Comparison of ENCODE assay signal across 12 cellular contexts in the genomic region with DNA sequence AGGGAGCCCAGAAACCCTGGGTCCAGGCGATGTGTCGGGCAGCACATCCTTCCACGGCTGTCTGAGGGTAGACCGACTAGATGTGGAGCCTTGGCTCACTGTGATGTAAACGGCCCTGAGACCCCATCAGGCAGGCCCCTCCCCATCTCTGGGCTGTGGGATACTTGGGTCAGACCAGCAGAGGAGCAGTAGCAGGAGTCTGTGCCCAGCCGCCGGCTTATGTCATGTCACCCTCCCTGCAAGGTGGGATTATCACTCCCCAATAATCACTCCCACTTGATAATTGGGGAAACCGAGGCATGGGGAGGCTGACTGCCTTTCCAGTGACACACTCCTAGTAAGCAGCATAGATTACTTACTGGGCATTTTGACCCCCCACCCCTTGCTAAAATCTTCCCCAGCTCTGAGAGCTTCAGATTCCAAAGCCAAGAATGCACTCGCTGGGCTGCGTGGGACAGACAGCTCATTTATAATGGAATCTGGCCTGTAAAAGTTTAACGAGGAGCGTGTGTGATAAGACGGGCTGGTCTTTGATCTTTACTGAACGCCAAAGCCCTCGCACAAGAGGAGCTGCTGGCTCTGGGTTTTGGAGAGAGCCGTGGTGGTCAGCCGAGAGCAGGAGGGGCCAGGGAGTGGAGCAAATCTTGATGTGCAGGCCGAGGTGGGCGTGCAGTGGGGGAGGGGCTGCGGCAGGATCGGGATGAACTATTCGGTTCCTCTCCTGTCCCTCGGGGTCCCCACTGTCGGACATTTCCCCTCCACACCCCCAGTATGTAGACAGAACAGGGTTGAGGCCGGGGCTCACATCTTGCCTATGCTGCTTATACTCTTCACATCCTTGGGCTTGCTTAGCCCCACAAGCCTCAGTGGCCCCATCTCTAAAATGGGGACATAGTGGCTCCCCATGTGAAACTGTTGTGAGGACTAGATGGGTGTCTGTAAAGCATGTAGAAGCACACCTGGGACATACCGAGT.
DNase-seq lines count a peak whose midpoint lies in the region; ATAC-seq and TF ChIP-seq lines count a peak whose summit lies in the region.
"Had no signal": no experiment of that assay in that cellular context is flagged by ENCODE, and none has a peak within 500 bp of the region (broad histone marks: within the 10 kb centered on the region; RNA-seq: fewer than 3 reads in every experiment).

No MANE protein-coding gene starts in this region.

- H3K27ac ChIP-seq in IMR-90 (ENCODE audit: insufficient read depth, low read length) (peak overlapping the region; percentile 89), duodenal mucosa (ENCODE audit: low read depth, low read length) (peak overlapping the region; percentile 32)
- H3K27ac ChIP-seq: BLaER1 treated with 17β-estradiol and CSF1 and Interleukin-3, amounts not matched to agents 10 nM and 100 nM had no signal

- H3K23ac ChIP-seq in IMR-90 (ENCODE audit: low read depth, low read length): peak overlapping the region; percentile 96

- peak overlapping the region; percentile 97 for H4K91ac ChIP-seq in IMR-90 (ENCODE audit: insufficient read depth, low read depth, low read length)

- BruUV-seq in IMR-90 (replicated peaks; lab: Mats Ljungman, UMichigan): no TSS peak

- CTCF ChIA-PET in IMR-90 (lab: Yijun Ruan, JAX): no interaction called here

- H3K36me3 Mint-ChIP-seq in nephron (ENCODE audit: low read depth): peaks cover 10% of the 10 kb centered on the region
- no peaks in the 10 kb centered on the region for H3K36me3 Mint-ChIP-seq in stimulated activated naive B cell treated with anti-CD40 and anti-IgM and Interleukin-4, amounts not matched to agents 10 μg/mL and 1 μg/mL and 100 μg/mL, for 72 hours
- H3K36me3 Mint-ChIP-seq: activated CD4-positive, alpha-beta memory T cell treated with anti-CD3 and anti-CD28 coated beads for 36 hours had no signal

- peak overlapping the region; percentile 26 for H4K5ac ChIP-seq in IMR-90 (ENCODE audit: low read depth, low read length)

- in situ Hi-C loops in IMR-90 (cut with MboI; ENCODE audit: low sequenced_read_pairs): no loop called here

- ATAC-seq in IMR-90 (ENCODE audit: low read depth) (peak; percentile 20), HG03521 (IDR thresholded peaks at IDR 0.05; ENCODE audit: unreplicated experiment) (no peak)
- no peak for ATAC-seq in stimulated activated naive B cell treated with anti-CD40 and anti-IgM and Interleukin-4, amounts not matched to agents 10 μg/mL and 1 μg/mL and 100 μg/mL, for 72 hours (replicated peaks)

- peak overlapping the region; percentile 91 for H3K4ac ChIP-seq in IMR-90 (ENCODE audit: low read depth, low read length)

- WGBS in IMR-90 (ENCODE audit: extremely low coverage in 2 of 2, insufficient read length in 1 of 2), 2 experiments: 10% methylated on average over 10 of the region's 26 CpGs; no CpG with 5 or more reads in 1 of the 2 experiments

- peak overlapping the region; percentile 93 for H2BK120ac ChIP-seq in IMR-90 (ENCODE audit: low read depth, low read length)

- H3K4me3 Mint-ChIP-seq in nephron: peak overlapping the region; percentile 29 to 31 (median 29)
- H3K4me3 Mint-ChIP-seq in stimulated activated naive B cell treated with anti-CD40 and anti-IgM and Interleukin-4, amounts not matched to agents 10 μg/mL and 1 μg/mL and 100 μg/mL, for 72 hours: no peak overlapping the region
- H3K4me3 Mint-ChIP-seq: activated CD4-positive, alpha-beta memory T cell treated with anti-CD3 and anti-CD28 coated beads for 36 hours had no signal

- peak; percentile 2 for TF ChIP-seq POLR2A in IMR-90 (IDR thresholded peaks at IDR 0.05; ENCODE audit: low read depth, low read length)

- peaks cover 28% of the 10 kb centered on the region for H4K20me1 ChIP-seq in IMR-90 (ENCODE audit: insufficient read depth, low read length)
- H4K20me1 ChIP-seq: BLaER1 treated with 17β-estradiol and CSF1 and Interleukin-3, amounts not matched to agents 10 nM and 100 nM had no signal

- peak overlapping the region; percentile 35 for H3K56ac ChIP-seq in IMR-90 (ENCODE audit: extremely low read depth, insufficient read depth, low read length)

- H3K4me3 ChIP-seq in IMR-90 (ENCODE audit: insufficient read depth, low read depth, low read length): no peak overlapping the region
- H3K4me3 ChIP-seq in duodenal mucosa (ENCODE audit: low read depth in 1 of 2, low read length in 2 of 2): no peak overlapping the region
- H3K4me3 ChIP-seq: BLaER1 treated with 17β-estradiol and CSF1 and Interleukin-3, amounts not matched to agents 10 nM and 100 nM; MG63 had no signal

- H3K4me1 ChIP-seq in IMR-90 (ENCODE audit: control insufficient read depth, insufficient read depth, low read length) (peaks cover 69% of the 10 kb centered on the region), duodenal mucosa (ENCODE audit: control insufficient read depth in 1 of 2, insufficient read depth in 2 of 2, low read length in 2 of 2) (peaks cover 17 to 29% of the 10 kb centered on the region in 2 donors)

- H3K9me1 ChIP-seq in IMR-90 (ENCODE audit: insufficient read depth, low read length): peaks cover 54% of the 10 kb centered on the region

- peaks cover 78% of the 10 kb centered on the region for H3K4me1 Mint-ChIP-seq in nephron
- no peaks in the 10 kb centered on the region for H3K4me1 Mint-ChIP-seq in stimulated activated naive B cell treated with anti-CD40 and anti-IgM and Interleukin-4, amounts not matched to agents 10 μg/mL and 1 μg/mL and 100 μg/mL, for 72 hours

- H2AK5ac ChIP-seq in IMR-90 (ENCODE audit: low read depth, low read length): peak overlapping the region; percentile 91

- DNase-seq in A172 (ENCODE audit: low spot score) (peak; percentile 89), IMR-90 (peak; percentile 74), mesenteric fat pad (ENCODE audit: low spot score) (no peak)
- no peak for DNase-seq in stimulated activated CD4-positive, alpha-beta T cell treated with anti-CD3 and anti-CD28 coated beads, Interleukin-15, amount 100 ng/mL, for 24 hours
- DNase-seq in stimulated activated naive B cell treated with anti-CD40 and anti-IgM and Interleukin-4, amounts not matched to agents 10 μg/mL and 1 μg/mL and 100 μg/mL, for 72 hours: no peak
- DNase-seq: activated CD4-positive, alpha-beta memory T cell treated with anti-CD3 and anti-CD28 coated beads for 36 hours; stimulated activated CD4-positive, alpha-beta T cell treated with anti-CD3 and anti-CD28 coated beads, Interleukin-2, amount 100 ng/mL, for 24 hours had no signal

- peak overlapping the region; percentile 68 for H3K4me2 ChIP-seq in IMR-90 (ENCODE audit: low read depth, low read length)
- H3K4me2 ChIP-seq: BLaER1 treated with 17β-estradiol and CSF1 and Interleukin-3, amounts not matched to agents 10 nM and 100 nM had no signal

- TF ChIP-seq CTCF in IMR-90 (conservative IDR thresholded peaks at IDR 0.05; ENCODE audit: low read depth, low read length) (no peak), nephron (IDR thresholded peaks at IDR 0.05; ENCODE audit: unreplicated experiment in 3 of 3) (no peak)

- dilution Hi-C loops in IMR-90 (cut with HindIII; ENCODE audit: low sequenced_read_pairs, unreplicated experiment): no loop called here

- peaks cover 31 to 91% of the 10 kb centered on the region in 2 experiments for H3K79me1 ChIP-seq in IMR-90 (ENCODE audit: low read depth in 1 of 2, low read length in 2 of 2)

- H2AFZ ChIP-seq in IMR-90 (replicated peaks; ENCODE audit: low read length, poor library complexity): peak overlapping the region; percentile 80

- H3K14ac ChIP-seq in IMR-90 (replicated peaks; ENCODE audit: low read depth, low read length): peak overlapping the region; percentile 71

- H2AK9ac ChIP-seq in IMR-90 (replicated peaks; ENCODE audit: low read depth, low read length, poor library complexity): peak overlapping the region; percentile 88

- POLR2A ChIA-PET in IMR-90 (lab: Charles Lee; ENCODE audit: unreplicated experiment): no interaction called here

- peak overlapping the region; percentile 93 for H2BK20ac ChIP-seq in IMR-90 (ENCODE audit: low read depth, low read length)

- peak overlapping the region; percentile 33 for H3K9ac ChIP-seq in IMR-90 (ENCODE audit: low read depth, low read length)
- H3K9ac ChIP-seq in duodenal mucosa (ENCODE audit: low read depth in 1 of 2, low read length in 2 of 2): no peak overlapping the region
- H3K9ac ChIP-seq: BLaER1 treated with 17β-estradiol and CSF1 and Interleukin-3, amounts not matched to agents 10 nM and 100 nM had no signal

- H3K27me3 Mint-ChIP-seq in nephron (ENCODE audit: low read depth): peaks cover 4% of the 10 kb centered on the region
- H3K27me3 Mint-ChIP-seq in stimulated activated naive B cell treated with anti-CD40 and anti-IgM and Interleukin-4, amounts not matched to agents 10 μg/mL and 1 μg/mL and 100 μg/mL, for 72 hours: peaks cover 0 to 4% of the 10 kb centered on the region in 2 donors
- H3K27me3 Mint-ChIP-seq: activated CD4-positive, alpha-beta memory T cell treated with anti-CD3 and anti-CD28 coated beads for 36 hours had no signal

- H3K9me3 ChIP-seq in IMR-90 (ENCODE audit: control insufficient read depth, insufficient read depth, low read length) (peaks cover 2% of the 10 kb centered on the region; the same call in 1 of the 2 replicates), duodenal mucosa (ENCODE audit: control insufficient read depth in 1 of 2, low read length in 2 of 2) (no peaks in the 10 kb centered on the region)
- H3K9me3 ChIP-seq: MG63 had no signal

- H3K27ac Mint-ChIP-seq in nephron: peak overlapping the region; percentile 80 to 94 (median 87)
- H3K27ac Mint-ChIP-seq in stimulated activated naive B cell treated with anti-CD40 and anti-IgM and Interleukin-4, amounts not matched to agents 10 μg/mL and 1 μg/mL and 100 μg/mL, for 72 hours: no peak overlapping the region
- H3K27ac Mint-ChIP-seq: activated CD4-positive, alpha-beta memory T cell treated with anti-CD3 and anti-CD28 coated beads for 36 hours had no signal

- H3K9me3 Mint-ChIP-seq in nephron: peaks cover 3% of the 10 kb centered on the region
- H3K9me3 Mint-ChIP-seq in stimulated activated naive B cell treated with anti-CD40 and anti-IgM and Interleukin-4, amounts not matched to agents 10 μg/mL and 1 μg/mL and 100 μg/mL, for 72 hours: peaks cover 0 to 1% of the 10 kb centered on the region in 2 donors
- H3K9me3 Mint-ChIP-seq: activated CD4-positive, alpha-beta memory T cell treated with anti-CD3 and anti-CD28 coated beads for 36 hours had no signal

- peak overlapping the region; percentile 95 for H2BK15ac ChIP-seq in IMR-90 (ENCODE audit: low read depth, low read length)

- peak overlapping the region; percentile 67 for H3K18ac ChIP-seq in IMR-90 (ENCODE audit: low read depth, low read length)

- peak overlapping the region; percentile 70 to 78 for H4K8ac ChIP-seq in IMR-90 (ENCODE audit: low read depth in 2 of 2, low read length in 2 of 2)

- H2BK5ac ChIP-seq in IMR-90 (ENCODE audit: low read depth, low read length, poor library complexity, severe bottlenecking): peak overlapping the region; percentile 94

- no peak for TF ChIP-seq RAD21 in IMR-90 (IDR thresholded peaks at IDR 0.05; ENCODE audit: low read length)

- H3K36me3 ChIP-seq in IMR-90 (ENCODE audit: control insufficient read depth, insufficient read depth, low read length): peaks cover 3% of the 10 kb centered on the region
- H3K36me3 ChIP-seq in duodenal mucosa (ENCODE audit: control insufficient read depth in 1 of 2, insufficient read depth in 2 of 2, low read length in 2 of 2): no peaks in the 10 kb centered on the region
- H3K36me3 ChIP-seq: BLaER1 treated with 17β-estradiol and CSF1 and Interleukin-3, amounts not matched to agents 10 nM and 100 nM had no signal

- no peaks in the 10 kb centered on the region for H3K27me3 ChIP-seq in IMR-90 (ENCODE audit: control insufficient read depth, insufficient read depth, low read length)
- H3K27me3 ChIP-seq in duodenal mucosa (ENCODE audit: control insufficient read depth in 1 of 2, insufficient read depth in 2 of 2, low read length in 2 of 2): peaks cover 31 to 39% of the 10 kb centered on the region in 2 donors
- H3K27me3 ChIP-seq: BLaER1 treated with 17β-estradiol and CSF1 and Interleukin-3, amounts not matched to agents 10 nM and 100 nM; MG63 had no signal

- intact Hi-C loops in IMR-90 (cut with micrococcal nuclease): loop anchor here (5.0 to 10.0 kb wide), 4 partner anchors 68 to 241 kb away; a partner anchor contains a TSS

Comparison
In these comparisons a context has a peak if more than half of its experiments do, and no peak if none do; other contexts are left out.
1. DNase-seq: peak in A172 (single experiment) and IMR-90 (single experiment); none in mesenteric fat pad (single experiment), stimulated activated CD4-positive, alpha-beta T cell treated with anti-CD3 and anti-CD28 coated beads, Interleukin-15, amount 100 ng/mL, for 24 hours (single experiment) and stimulated activated naive B cell treated with anti-CD40 and anti-IgM and Interleukin-4, amounts not matched to agents 10 μg/mL and 1 μg/mL and 100 μg/mL, for 72 hours (single experiment).
2. H3K4me3 Mint-ChIP-seq: peak in nephron (3 of 3); none in stimulated activated naive B cell treated with anti-CD40 and anti-IgM and Interleukin-4, amounts not matched to agents 10 μg/mL and 1 μg/mL and 100 μg/mL, for 72 hours (0 of 2).